In genomic region chrX:20173856-20174255, GRCh38 we compare ENCODE assay signal across 25 cellular contexts. TPM values are rescaled to one million over a fixed set of nuclear protein-coding genes. Genes with fewer than 3 reads are reported as not detected.
"Had no signal": no experiment of that assay in that cellular context is flagged by ENCODE, and none has a peak within 500 bp of the region (broad histone marks: within the 10 kb centered on the region; RNA-seq: fewer than 3 reads in every experiment).

No MANE protein-coding gene starts in this region.

- H3K27me3 ChIP-seq: MG63, Peyer's patch, SJSA1 had no signal

- FAIRE-seq: HTR-8/SVneo had no signal

- DNase-seq: Karpas-422, KG1, MG63, NCI-H1092, NCI-H1105 treated with DMSO at 0.1 percent for 48 hours, NCI-H1417 treated with DMSO at 0.1 percent for 48 hours, NCI-H146, NCI-H187, NCI-H2029, NCI-H2081 treated with DMSO at 0.1 percent for 48 hours, NCI-H2171, NCI-H226, NCI-H446, NCI-H510A, NCI-H524 treated with DMSO at 0.1 percent for 48 hours, NCI-H69, NCI-H774, PC-9, Peyer's patch, SIG-M5 had no signal

- ATAC-seq: Right ventricle myocardium inferior had no signal

- H3K4me2 ChIP-seq: PC-9 had no signal

- H3K27ac ChIP-seq: HL-60, PC-9, Peyer's patch, SJSA1, SK-N-MC had no signal

- H3K9me3 ChIP-seq: MG63, Peyer's patch, SJSA1 had no signal

- H3K4me1 ChIP-seq: Peyer's patch, SJSA1 had no signal

- H2AFZ ChIP-seq: PC-9 had no signal

- H3K4me3 ChIP-seq: MG63, PC-9, Peyer's patch, SJSA1, SK-N-MC had no signal

RNA-seq across cellular contexts. Expression of gene MAP7D2, which starts 57.1 kb away (rescaled TPM):
- total RNA-seq: PC-9 had no signal
